In genomic region chr1:161367684-161368398, GRCh38 we compare ENCODE assay signal across 9 cellular contexts. TPM values are rescaled to one million over a fixed set of nuclear protein-coding genes. Genes with fewer than 3 reads are reported as not detected.
DNase-seq lines count a peak whose midpoint lies in the region; ATAC-seq and TF ChIP-seq lines count a peak whose summit lies in the region.
"Had no signal": no experiment of that assay in that cellular context is flagged by ENCODE, and none has a peak within 500 bp of the region (broad histone marks: within the 10 kb centered on the region; RNA-seq: fewer than 3 reads in every experiment).

Gene CFAP126, minus strand, starts transcription at chr1:161367876. Its CDS starts 8 bp downstream, at chr1:161367868.

- H3K4me2 ChIP-seq in OCI-LY1 (ENCODE audit: low read length), result no peak within 1 kb of the TSS

- TF ChIP-seq POLR2A in lower leg skin (IDR thresholded peaks at IDR 0.05), result no peak

- TF ChIP-seq CTCF in OCI-LY1 (IDR thresholded peaks at IDR 0.05; ENCODE audit: low read length) (peak; percentile 40; the same call in 1 of the 2 replicates), lower leg skin (IDR thresholded peaks at IDR 0.05) (no peak)

- H3K9me2 ChIP-seq in OCI-LY1 (ENCODE audit: low read depth, low read length), result no peaks in the 10 kb centered on the region

- H3K27ac ChIP-seq in HUES64 (ENCODE audit: low read depth, low read length) (peak within 1 kb of the TSS; percentile 38), OCI-LY1 (ENCODE audit: low read depth, low read length, poor library complexity, severe bottlenecking) (no peak within 1 kb of the TSS)
- H3K27ac ChIP-seq: epithelial cell of prostate had no signal

- H3K27me3 ChIP-seq in HUES64 (ENCODE audit: insufficient read depth, low read length) (no peaks in the 10 kb centered on the region), OCI-LY1 (ENCODE audit: insufficient read depth, low read length) (no peaks in the 10 kb centered on the region)

- ATAC-seq in GM21619 (IDR thresholded peaks at IDR 0.05; ENCODE audit: unreplicated experiment), result peak; percentile 99
- peak; percentile 94 for ATAC-seq in left ventricle myocardium superior

- peaks cover 26% of the 10 kb centered on the region for H3K36me3 ChIP-seq in HUES64 (ENCODE audit: insufficient read depth, low read length)
- peaks cover 13% of the 10 kb centered on the region for H3K36me3 ChIP-seq in OCI-LY1 (ENCODE audit: insufficient read depth, low read length)

- no peaks in the 10 kb centered on the region for H4K20me1 ChIP-seq in OCI-LY1 (ENCODE audit: insufficient read depth, low read length)

- intact Hi-C loops in left ventricle myocardium superior (cut with micrococcal nuclease) (no loop called here), lower leg skin (cut with DNase I; ENCODE audit: low total_unique reads) (no loop called here)

- no peak within 1 kb of the TSS for H3K4me3 ChIP-seq in HUES64 (ENCODE audit: low read length)
- H3K4me3 ChIP-seq in OCI-LY1 (ENCODE audit: low read depth, low read length, poor library complexity, severe bottlenecking), result no peak within 1 kb of the TSS
- H3K4me3 ChIP-seq in lower leg skin (ENCODE audit: low read depth, poor library complexity, severe bottlenecking), result no peak within 1 kb of the TSS

- H3K4me1 ChIP-seq in HUES64 (ENCODE audit: insufficient read depth, low read length) (peaks cover 7% of the 10 kb centered on the region), OCI-LY1 (ENCODE audit: insufficient read depth, low read length, severe bottlenecking) (peaks cover 5% of the 10 kb centered on the region)

- DNase-seq in GM03348 (ENCODE audit: low spot score), result peak; percentile 33
- DNase-seq in amygdala (lab: John Stamatoyannopoulos, UW), result peak in 40 of 56 donors; percentile 3 to 77 (median 31)
- DNase-seq in left ventricle myocardium superior, result peak; percentile 52
- peak; percentile 57 for DNase-seq in pulmonary artery endothelial cell (ENCODE audit: low read depth, low spot score)
- no peak for DNase-seq in lower leg skin (ENCODE audit: low spot score in 2 of 2)

- H3K79me2 ChIP-seq in OCI-LY1 (ENCODE audit: insufficient read depth, low read length), result no peaks in the 10 kb centered on the region

- WGBS in HUES64, result 46% methylated on average over 4 of the region's 6 CpGs
- WGBS in lower leg skin, 2 donors, result 17 to 20% methylated on average over 6 of the region's 6 CpGs

- H3K9me3 ChIP-seq in HUES64 (ENCODE audit: insufficient read depth, low read depth, low read length), result no peaks in the 10 kb centered on the region
- H3K9me3 ChIP-seq in OCI-LY1 (ENCODE audit: low read length), result no peaks in the 10 kb centered on the region

- no peak within 1 kb of the TSS for H3K9ac ChIP-seq in HUES64 (ENCODE audit: low read depth, low read length)
- H3K9ac ChIP-seq in OCI-LY1 (ENCODE audit: low read length), result no peak within 1 kb of the TSS

- no peak within 1 kb of the TSS for H2AFZ ChIP-seq in OCI-LY1 (ENCODE audit: low read length)

- H3F3A ChIP-seq in OCI-LY1 (ENCODE audit: insufficient read depth, low read length), result no peaks in the 10 kb centered on the region

RNA-seq across cellular contexts. Expression of gene CFAP126, which starts in this region (rescaled TPM):
- polyA plus RNA-seq in HUES64 (2013, experiment 1 of 2), result not detected
- not detected for polyA plus RNA-seq in HUES64 (2013, experiment 2 of 2)
- not detected for total RNA-seq in left ventricle myocardium superior
- total RNA-seq in pulmonary artery endothelial cell, result not detected in 2 replicates
- not detected for total RNA-seq in lower leg skin

Comparison
In these comparisons a context has a peak if more than half of its experiments do, and no peak if none do; other contexts are left out.
1. Peak in DNase-seq and ATAC-seq in left ventricle myocardium superior; RNA of the gene not detected or under 1 TPM.
2. Peak in DNase-seq in pulmonary artery endothelial cell; RNA of the gene not detected or under 1 TPM.
3. DNase-seq: peak in GM03348 (single experiment) and amygdala (40 of 56); none in lower leg skin (0 of 2).